11 cellular contexts compared by ENCODE assay signal in genomic region chr17:34314279-34314678, GRCh38. TPM values are rescaled to one million over a fixed set of nuclear protein-coding genes. Genes with fewer than 3 reads are reported as not detected.
A peak's percentile ranks its signal among the peaks of the same experiment; 100 is the strongest.
DNase-seq lines count a peak whose midpoint lies in the region; ATAC-seq, FAIRE-seq and TF ChIP-seq lines count a peak whose summit lies in the region.
"Had no signal": no experiment of that assay in that cellular context is flagged by ENCODE, and none has a peak within 500 bp of the region (broad histone marks: within the 10 kb centered on the region; RNA-seq: fewer than 3 reads in every experiment).

No MANE protein-coding gene starts in this region.

- H3K36me3 Mint-ChIP-seq in T-helper 17 cell (ENCODE audit: low read depth), result no peaks in the 10 kb centered on the region

- no peaks in the 10 kb centered on the region for H4K20me1 ChIP-seq in smooth muscle cell (ENCODE audit: low read depth)

- H3K4me1 ChIP-seq in subcutaneous abdominal adipose tissue (ENCODE audit: control insufficient read depth in 5 of 5, insufficient read depth in 5 of 5, low read length in 5 of 5), result peaks cover 15 to 44% (median 39%) of the 10 kb centered on the region in 5 donors
- no peaks in the 10 kb centered on the region for H3K4me1 ChIP-seq in smooth muscle cell (ENCODE audit: low read depth)

- 80% methylated on average over 4 of the region's 4 CpGs for WGBS in smooth muscle cell (ENCODE audit: low lambda C conversion rate)

- H3K4me3 ChIP-seq in cardiac fibroblast (replicated peaks in 1 of 2; ENCODE audit: low read depth in 2 of 2, low read length in 2 of 2) (no peak overlapping the region), subcutaneous abdominal adipose tissue (ENCODE audit: low read depth in 1 of 5, low read length in 5 of 5) (peak overlapping the region in 1 of 5 donors; percentile 29), smooth muscle cell (no peak overlapping the region)

- DNase-seq in GM19239 (ENCODE audit: insufficient read length, low spot score) (no peak), cardiac fibroblast (ENCODE audit: low read depth in 2 of 2) (peak; percentile 89 to 95), hepatic stellate cell (ENCODE audit: low spot score) (peak; percentile 23), NCI-H2196 treated with DMSO at 0.1 percent for 48 hours (lab: John Stamatoyannopoulos, UW; ENCODE audit: unreplicated experiment) (no peak), smooth muscle cell (lab: John Stamatoyannopoulos, UW; ENCODE audit: unreplicated experiment) (no peak), T-helper 17 cell (no peak)
- DNase-seq: GOT3; stimulated activated CD4-positive, alpha-beta T cell treated with anti-CD3 and anti-CD28 coated beads, Interleukin-4, amount 100 ng/mL, for 1 hour had no signal

- H3K9ac ChIP-seq in subcutaneous abdominal adipose tissue (ENCODE audit: low read length in 5 of 5) (peak overlapping the region in 3 of 5 donors; percentile 6 to 85 (median 70)), smooth muscle cell (ENCODE audit: low read depth) (no peak overlapping the region)

- H3K4me1 Mint-ChIP-seq in T-helper 17 cell, result no peaks in the 10 kb centered on the region

- TF ChIP-seq CTCF in cardiac fibroblast (IDR thresholded peaks at IDR 0.05; ENCODE audit: low read depth, low read length), result no peak
- no peak for TF ChIP-seq CTCF in smooth muscle cell (IDR thresholded peaks at IDR 0.05; ENCODE audit: borderline replicate concordance, insufficient read depth, poor library complexity, severe bottlenecking)

- no peak overlapping the region for H3K4me2 ChIP-seq in smooth muscle cell

- H3K4me3 Mint-ChIP-seq in T-helper 17 cell, result no peak overlapping the region

- H3K27ac ChIP-seq in subcutaneous abdominal adipose tissue (ENCODE audit: low read depth, low read length) (peak overlapping the region; percentile 74), smooth muscle cell (ENCODE audit: low read depth) (no peak overlapping the region)

- no peak for ATAC-seq in T-helper 17 cell
- no peak for ATAC-seq in GM19328 (IDR thresholded peaks at IDR 0.05; ENCODE audit: unreplicated experiment)

- no peaks in the 10 kb centered on the region for H3K9me3 ChIP-seq in subcutaneous abdominal adipose tissue (ENCODE audit: control insufficient read depth in 5 of 5, low read length in 5 of 5)
- no peaks in the 10 kb centered on the region for H3K9me3 ChIP-seq in smooth muscle cell (replicated peaks; ENCODE audit: low read depth)
- no peaks in the 10 kb centered on the region for H3K9me3 ChIP-seq in T-helper 17 cell (ENCODE audit: control insufficient read depth, low read length, poor library complexity, severe bottlenecking)

- no peaks in the 10 kb centered on the region for H3F3A ChIP-seq in smooth muscle cell (ENCODE audit: low read depth)

- H3K79me2 ChIP-seq in smooth muscle cell (ENCODE audit: low read depth), result no peaks in the 10 kb centered on the region

- peak; percentile 76 for FAIRE-seq in GM19239 (lab: Jason Lieb, UNC)

- H3K27me3 ChIP-seq in subcutaneous abdominal adipose tissue (ENCODE audit: control insufficient read depth in 5 of 5, insufficient read depth in 4 of 5, low read length in 5 of 5) (peaks cover 0 to 2% (median 0%) of the 10 kb centered on the region in 5 donors), smooth muscle cell (ENCODE audit: low read depth) (peaks cover 12% of the 10 kb centered on the region)

- no peak overlapping the region for H2AFZ ChIP-seq in smooth muscle cell (ENCODE audit: low read depth)

- H3K27me3 Mint-ChIP-seq in T-helper 17 cell, result peaks cover 56% of the 10 kb centered on the region

- no peak overlapping the region for H3K27ac Mint-ChIP-seq in T-helper 17 cell

- H3K36me3 ChIP-seq in subcutaneous abdominal adipose tissue (ENCODE audit: control insufficient read depth in 5 of 5, insufficient read depth in 5 of 5, low read length in 5 of 5), result no peaks in the 10 kb centered on the region
- H3K36me3 ChIP-seq in smooth muscle cell (ENCODE audit: low read depth), result no peaks in the 10 kb centered on the region

RNA-seq across cellular contexts. Expression of gene CCL8, which starts 5.0 kb away (rescaled TPM):
- total RNA-seq in smooth muscle cell (not detected in 2 replicates), T-helper 17 cell (not detected)
- polyA plus RNA-seq in smooth muscle cell, result not detected in 2 replicates
- total RNA-seq: mononuclear cell had no signal

RNA-seq across cellular contexts. Expression of gene CCL11, which starts 28.7 kb away (rescaled TPM):
- total RNA-seq in smooth muscle cell, result not detected in 2 replicates
- polyA plus RNA-seq in smooth muscle cell, result not detected in 2 replicates
- not detected for total RNA-seq in T-helper 17 cell
- total RNA-seq: mononuclear cell had no signal

RNA-seq across cellular contexts. Expression of gene CCL13, which starts 42.0 kb away (rescaled TPM):
- total RNA-seq in smooth muscle cell, result not detected in 2 replicates
- not detected in 2 replicates for polyA plus RNA-seq in smooth muscle cell
- total RNA-seq in T-helper 17 cell, result not detected
- total RNA-seq: mononuclear cell had no signal

RNA-seq across cellular contexts. Expression of gene CCL7, which starts 44.3 kb away (rescaled TPM):
- total RNA-seq in smooth muscle cell (0.31 and 0.36 TPM in 2 replicates), T-helper 17 cell (not detected)
- 0.27 and 0.74 TPM in 2 replicates for polyA plus RNA-seq in smooth muscle cell

RNA-seq across cellular contexts. Expression of gene CCL1, which starts 48.8 kb away (rescaled TPM):
- total RNA-seq in smooth muscle cell (not detected in 2 replicates), T-helper 17 cell (not detected)
- not detected in 2 replicates for polyA plus RNA-seq in smooth muscle cell
- total RNA-seq: mononuclear cell had no signal

Comparison
In these comparisons a context has a peak if more than half of its experiments do, and no peak if none do; other contexts are left out.
1. DNase-seq: peak in cardiac fibroblast (2 of 2) and hepatic stellate cell (single experiment); none in GM19239 (single experiment), NCI-H2196 treated with DMSO at 0.1 percent for 48 hours (single experiment), smooth muscle cell (single experiment) and T-helper 17 cell (0 of 3).